Comparison of ENCODE assay signal across 12 cellular contexts in the genomic region with DNA sequence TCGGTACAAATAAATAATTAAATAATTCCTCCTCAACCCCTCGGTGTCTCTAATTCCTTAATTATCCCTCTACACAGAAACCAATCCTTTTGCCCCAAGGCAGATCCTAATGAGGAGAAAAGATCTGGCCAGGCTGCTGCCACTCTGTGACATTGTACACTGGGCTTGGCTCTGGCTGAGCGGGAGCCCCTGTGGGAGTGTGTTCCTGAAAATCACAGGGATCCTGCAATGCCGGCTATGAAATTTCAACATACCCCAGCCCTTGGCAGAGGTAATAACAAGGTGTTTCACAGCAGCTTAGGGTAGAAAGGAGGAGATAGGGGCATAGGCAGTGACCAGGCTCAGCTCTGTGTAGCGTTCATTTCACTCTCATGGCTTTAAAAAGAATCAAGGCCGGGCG.
"Had no signal": no experiment of that assay in that cellular context is flagged by ENCODE, and none has a peak within 500 bp of the region (broad histone marks: within the 10 kb centered on the region; RNA-seq: fewer than 3 reads in every experiment).

No MANE protein-coding gene starts in this region.

- DNase-seq: activated CD4-positive, CD25-positive, alpha-beta regulatory T cell treated with anti-CD3 and anti-CD28 coated beads, Interleukin-2, amount 50 U/mL, for 72 hours; activated naive CD4-positive, alpha-beta T cell treated with anti-CD3 and anti-CD28 coated beads for 36 hours; activated naive CD8-positive, alpha-beta T cell treated with anti-CD3 and anti-CD28 coated beads, Interleukin-2, amount 50 U/mL, for 24 hours; activated T-cell treated with anti-CD3 and anti-CD28 coated beads for 4 hours; left ventricle myocardium inferior; right cardiac atrium; small intestine; stimulated activated CD4-positive, alpha-beta T cell treated with anti-CD3 and anti-CD28 coated beads, Interleukin-4, amount 100 ng/mL, for 4 hours; stimulated activated CD8-positive, alpha-beta memory T cell treated with anti-CD3 and anti-CD28 coated beads, Interleukin-4, amount 100 ng/mL, for 48 hours had no signal

- ATAC-seq: activated naive CD8-positive, alpha-beta T cell treated with anti-CD3 and anti-CD28 coated beads, Interleukin-2, amount 50 U/mL, for 24 hours; right cardiac atrium had no signal

- H3K4me3 ChIP-seq: ascending aorta, left ventricle myocardium inferior, SJSA1, suprapubic skin had no signal

- H3K27ac ChIP-seq: ascending aorta, left ventricle myocardium inferior, SJSA1, suprapubic skin had no signal

- H3K9me3 ChIP-seq: ascending aorta, SJSA1 had no signal

- H3K27me3 ChIP-seq: ascending aorta, SJSA1, suprapubic skin had no signal

- H3K4me1 ChIP-seq: ascending aorta had no signal

- H3K36me3 ChIP-seq: SJSA1 had no signal
